In genomic region chr14:100240725-100241032, GRCh38 we compare ENCODE assay signal across 8 cellular contexts. TPM values are rescaled to one million over a fixed set of nuclear protein-coding genes. Genes with fewer than 3 reads are reported as not detected.
DNase-seq lines count a peak whose midpoint lies in the region; ATAC-seq and TF ChIP-seq lines count a peak whose summit lies in the region.

No MANE protein-coding gene starts in this region.

- peaks cover 87% of the 10 kb centered on the region for H3K79me2 ChIP-seq in SK-N-SH (ENCODE audit: insufficient read depth)

- H2AFZ ChIP-seq in SK-N-SH (ENCODE audit: low read depth), result no peak overlapping the region

- H3K4me1 ChIP-seq in SK-N-SH (ENCODE audit: control insufficient read depth in 1 of 2, insufficient read depth in 2 of 2, low read depth in 1 of 2, low read length in 1 of 2), result peaks cover 7 to 14% of the 10 kb centered on the region in 2 experiments
- peaks cover 28 to 58% of the 10 kb centered on the region in 2 donors for H3K4me1 ChIP-seq in adrenal gland (replicated peaks in 1 of 2)
- peaks cover 62% of the 10 kb centered on the region for H3K4me1 ChIP-seq in suprapubic skin

- H3K27me3 ChIP-seq in SK-N-SH (ENCODE audit: insufficient read depth) (no peaks in the 10 kb centered on the region), adrenal gland (no peaks in the 10 kb centered on the region), layer of hippocampus (ENCODE audit: control insufficient read depth, insufficient read depth, low read length) (no peaks in the 10 kb centered on the region), suprapubic skin (no peaks in the 10 kb centered on the region)

- TF ChIP-seq RAD21 in SK-N-SH (IDR thresholded peaks at IDR 0.05; ENCODE audit: low read length), result no peak

- ATAC-seq in SK-N-SH treated with all-trans-retinoic acid at 6 μM for 48 hours (no peak), GM18867 (IDR thresholded peaks at IDR 0.05; ENCODE audit: unreplicated experiment) (no peak)

- intact Hi-C loops in adrenal gland (cut with DNase I), result loop anchor here in 1 of 2 donors (5.0 kb wide), 1 partner anchor 37 kb away; no protein-coding TSS in a partner anchor

- TF ChIP-seq POLR2A in adrenal gland (IDR thresholded peaks at IDR 0.05) (no peak), suprapubic skin (IDR thresholded peaks at IDR 0.05) (no peak)

- 1% methylated on average over 7 of the region's 7 CpGs for WGBS in SK-N-SH (ENCODE audit: low lambda C conversion rate)
- 2 to 3% (median 2%) methylated on average over 7 of the region's 7 CpGs for WGBS in adrenal gland, 4 donors
- WGBS in suprapubic skin, result 3% methylated on average over 7 of the region's 7 CpGs

- H3K4me3 ChIP-seq in SK-N-SH (ENCODE audit: low read depth in 2 of 2, low read length in 1 of 2) (peak overlapping the region; percentile 77 to 92), adrenal gland (peak overlapping the region in 2 of 4 donors; percentile 32 to 100), suprapubic skin (peak overlapping the region; percentile 100)

- peaks cover 9% of the 10 kb centered on the region for H3F3A ChIP-seq in SK-N-SH (replicated peaks; ENCODE audit: insufficient read depth)

- H3K36me3 ChIP-seq in SK-N-SH (replicated peaks in 1 of 2; ENCODE audit: control insufficient read depth in 1 of 2, insufficient read depth in 2 of 2, low read length in 1 of 2) (peaks cover 0 to 5% of the 10 kb centered on the region in 2 experiments), adrenal gland (replicated peaks in 1 of 2) (no peaks in the 10 kb centered on the region), suprapubic skin (no peaks in the 10 kb centered on the region)

- H3K9me2 ChIP-seq in SK-N-SH, result no peaks in the 10 kb centered on the region

- CTCF ChIA-PET in SK-N-SH (lab: Yijun Ruan, JAX), result interaction anchor here (0.7 to 4.1 kb wide), 13 partner anchors 13 to 398 kb away, joined by 3 to 14 read pairs (median 4); no protein-coding TSS in a partner anchor

- H3K27ac ChIP-seq in SK-N-SH (ENCODE audit: low read depth in 2 of 2, low read length in 1 of 2) (peak overlapping the region; percentile 83 to 87), adrenal gland (peak overlapping the region; percentile 77 to 100 (median 87)), layer of hippocampus (ENCODE audit: low read depth, low read length) (peak overlapping the region; percentile 86), suprapubic skin (peak overlapping the region; percentile 100)

- TF ChIP-seq EP300 in SK-N-SH (IDR thresholded peaks at IDR 0.05; ENCODE audit: borderline replicate concordance in 1 of 2, low read depth in 1 of 2, low read length in 1 of 2) (no peak), suprapubic skin (IDR thresholded peaks at IDR 0.05) (no peak)

- POLR2A ChIA-PET in SK-N-SH (lab: Yijun Ruan, JAX), result interaction anchor here (0.6 kb wide), 1 partner anchor 68 kb away, joined by 3 read pairs; no protein-coding TSS in a partner anchor

- peaks cover 73% of the 10 kb centered on the region for H4K20me1 ChIP-seq in SK-N-SH (ENCODE audit: insufficient read depth)

- no peak for DNase-seq in SK-N-SH
- DNase-seq in adrenal gland, result no peak
- DNase-seq in suprapubic skin (ENCODE audit: low spot score in 2 of 2), result no peak
- no peak for DNase-seq in UCSD-AML1 (lab: John Stamatoyannopoulos, UW; ENCODE audit: unreplicated experiment)
- DNase-seq in foreskin melanocyte, result no peak

- peak overlapping the region; percentile 75 for H3K4me2 ChIP-seq in SK-N-SH

- H3K9me3 ChIP-seq in SK-N-SH (no peaks in the 10 kb centered on the region), adrenal gland (replicated peaks in 1 of 3) (no peaks in the 10 kb centered on the region), suprapubic skin (no peaks in the 10 kb centered on the region)

- no peak for TF ChIP-seq CTCF in SK-N-SH (IDR thresholded peaks at IDR 0.05)
- peak in 1 of 6 experiments; percentile 35 for TF ChIP-seq CTCF in adrenal gland (IDR thresholded peaks at IDR 0.05)
- no peak for TF ChIP-seq CTCF in suprapubic skin (IDR thresholded peaks at IDR 0.05)

- H3K9ac ChIP-seq in SK-N-SH, result peak overlapping the region; percentile 71

TF ChIP-seq in SK-N-SH, 30 proteins besides CTCF, POLR2A, EP300 and RAD21:
- TF ChIP-seq IRF3 (IDR thresholded peaks at IDR 0.05; ENCODE audit: low read depth, low read length) (no peak), NFIC (IDR thresholded peaks at IDR 0.05; ENCODE audit: borderline replicate concordance) (no peak), USF2 (IDR thresholded peaks at IDR 0.05; ENCODE audit: borderline replicate concordance, low read depth, low read length) (no peak), GATA2 (CRISPR knock-in tag; IDR thresholded peaks at IDR 0.05) (no peak), CHD2 (IDR thresholded peaks at IDR 0.05; ENCODE audit: low read length, partially characterized antibody) (no peak), SIN3A (IDR thresholded peaks at IDR 0.05; ENCODE audit: borderline replicate concordance, low read depth, low read length) (no peak), POLR2AphosphoS5 (IDR thresholded peaks at IDR 0.05; ENCODE audit: low read depth, low read length) (no peak), PBX3 (IDR thresholded peaks at IDR 0.05) (no peak)

TF ChIP-seq in SK-N-SH treated with all-trans-retinoic acid at 6 μM for 48 hours, 23 proteins besides CTCF, POLR2A, EP300 and RAD21:
- TF ChIP-seq CSRNP3 (CRISPR knock-in tag; IDR thresholded peaks at IDR 0.05), result no peak

RNA-seq across cellular contexts. Expression of gene YY1, which starts 1.7 kb away (rescaled TPM):
- polyA plus RNA-seq in SK-N-SH (2012; rRNA removed) (18.1 and 18.6 TPM in 2 replicates), adrenal gland (10 to 100 TPM; 20.1 to 57.3 (median 32.7) TPM)
- 23.4 and 25.2 TPM in 2 replicates for polyA plus RNA-seq in SK-N-SH (2012; cell fraction: cytosol; rRNA removed)
- 32.0 and 38.8 TPM in 2 replicates for polyA plus RNA-seq in SK-N-SH (2012; cell fraction: nucleus; rRNA removed)
- total RNA-seq in adrenal gland (10 to 100 TPM; 44.3 to 79.7 (median 57.4) TPM), suprapubic skin (10 to 100 TPM; 42.1 to 56.3 (median 48.9) TPM)
